10 cellular contexts compared by ENCODE assay signal in the genomic region with DNA sequence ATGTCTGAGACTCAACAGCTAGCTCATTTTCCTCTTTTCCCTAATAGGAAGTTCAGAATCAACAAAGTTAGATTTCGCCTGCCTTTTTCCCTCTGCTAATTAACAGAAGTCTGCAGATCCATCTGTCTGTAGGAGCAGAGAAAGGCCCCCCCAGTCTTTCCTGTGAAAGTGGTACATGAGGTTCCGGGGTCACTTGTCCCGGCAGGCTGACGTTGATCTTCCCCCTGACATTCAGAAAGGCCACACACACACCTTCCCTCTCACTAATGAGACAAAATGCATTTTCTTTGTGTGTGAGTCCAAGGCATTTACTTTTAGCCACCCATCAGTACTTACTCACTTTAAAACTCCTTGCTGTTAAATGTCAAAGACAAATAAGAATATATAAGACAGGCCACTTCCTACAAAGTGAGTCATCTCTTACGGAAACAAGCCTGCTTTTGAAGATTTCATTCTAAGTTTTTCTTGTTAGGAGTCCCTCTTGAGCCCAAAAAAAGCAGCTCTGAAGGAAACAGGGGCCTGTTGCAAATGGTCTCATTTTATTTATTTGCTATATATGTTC.
DNase-seq lines count a peak whose midpoint lies in the region; ATAC-seq and TF ChIP-seq lines count a peak whose summit lies in the region.
"Had no signal": no experiment of that assay in that cellular context is flagged by ENCODE, and none has a peak within 500 bp of the region (broad histone marks: within the 10 kb centered on the region; RNA-seq: fewer than 3 reads in every experiment).

No MANE protein-coding gene starts in this region.

- H3K4me3 Mint-ChIP-seq in activated CD8-positive, alpha-beta T cell treated with anti-CD3 and anti-CD28 coated beads for 36 hours: peak overlapping the region; percentile 61
- peak overlapping the region; percentile 74 for H3K4me3 Mint-ChIP-seq in stimulated activated naive CD8-positive, alpha-beta T cell treated with anti-CD3 and anti-CD28 coated beads, Interleukin-15, Interleukin-2, amounts not matched to agents 100 ng/mL and 50 ng/mL, for 24 hours

- peak overlapping the region; percentile 97 for H3K27ac Mint-ChIP-seq in activated CD8-positive, alpha-beta T cell treated with anti-CD3 and anti-CD28 coated beads for 36 hours
- peak overlapping the region; percentile 96 for H3K27ac Mint-ChIP-seq in stimulated activated naive CD8-positive, alpha-beta T cell treated with anti-CD3 and anti-CD28 coated beads, Interleukin-15, Interleukin-2, amounts not matched to agents 100 ng/mL and 50 ng/mL, for 24 hours

- DNase-seq in activated T-cell treated with anti-CD3 and anti-CD28 coated beads for 24 hours (ENCODE audit: low read depth): peak; percentile 7
- DNase-seq in activated T-cell treated with anti-CD3 and anti-CD28 coated beads, Interleukin-2, amount 50 U/mL, for 1 hour: no peak
- DNase-seq in activated CD8-positive, alpha-beta T cell treated with anti-CD3 and anti-CD28 coated beads for 36 hours: peak; percentile 68
- peak; percentile 74 for DNase-seq in fibroblast of peridontal ligament (ENCODE audit: extremely low read depth)
- DNase-seq in NCI-H1105 treated with DMSO at 0.1 percent for 48 hours (lab: John Stamatoyannopoulos, UW): no peak
- DNase-seq in COR-L47 (lab: John Stamatoyannopoulos, UW): no peak
- DNase-seq in NCI-H2029 (lab: John Stamatoyannopoulos, UW): no peak
- DNase-seq: adrenal gland had no signal

- CTCF ChIA-PET in activated CD8-positive, alpha-beta T cell treated with anti-CD3 and anti-CD28 coated beads for 36 hours (lab: Charles Lee): interaction anchor here (1.0 kb wide), 1 partner anchor 17 kb away, joined by 3 read pairs; no protein-coding TSS in a partner anchor

- no peak for TF ChIP-seq CTCF in activated CD8-positive, alpha-beta T cell treated with anti-CD3 and anti-CD28 coated beads for 36 hours (IDR thresholded peaks at IDR 0.05)

- H3K27me3 Mint-ChIP-seq in activated CD8-positive, alpha-beta T cell treated with anti-CD3 and anti-CD28 coated beads for 36 hours: no peaks in the 10 kb centered on the region
- no peaks in the 10 kb centered on the region for H3K27me3 Mint-ChIP-seq in stimulated activated naive CD8-positive, alpha-beta T cell treated with anti-CD3 and anti-CD28 coated beads, Interleukin-15, Interleukin-2, amounts not matched to agents 100 ng/mL and 50 ng/mL, for 24 hours

- peak; percentile 95 for ATAC-seq in activated CD8-positive, alpha-beta T cell treated with anti-CD3 and anti-CD28 coated beads for 36 hours
- ATAC-seq: Panc1 had no signal

- H3K9me3 Mint-ChIP-seq in activated CD8-positive, alpha-beta T cell treated with anti-CD3 and anti-CD28 coated beads for 36 hours: no peaks in the 10 kb centered on the region
- H3K9me3 Mint-ChIP-seq in stimulated activated naive CD8-positive, alpha-beta T cell treated with anti-CD3 and anti-CD28 coated beads, Interleukin-15, Interleukin-2, amounts not matched to agents 100 ng/mL and 50 ng/mL, for 24 hours: no peaks in the 10 kb centered on the region

- POLR2A ChIA-PET in activated CD8-positive, alpha-beta T cell treated with anti-CD3 and anti-CD28 coated beads for 36 hours (lab: Charles Lee): interaction anchor here (1.1 kb wide), 1 partner anchor 282 kb away, joined by 3 read pairs; no protein-coding TSS in a partner anchor

- peaks cover 39% of the 10 kb centered on the region for H3K4me1 Mint-ChIP-seq in activated CD8-positive, alpha-beta T cell treated with anti-CD3 and anti-CD28 coated beads for 36 hours (ENCODE audit: low read depth)
- H3K4me1 Mint-ChIP-seq in stimulated activated naive CD8-positive, alpha-beta T cell treated with anti-CD3 and anti-CD28 coated beads, Interleukin-15, Interleukin-2, amounts not matched to agents 100 ng/mL and 50 ng/mL, for 24 hours (ENCODE audit: low read depth): peaks cover 51% of the 10 kb centered on the region

- H3K36me3 Mint-ChIP-seq in activated CD8-positive, alpha-beta T cell treated with anti-CD3 and anti-CD28 coated beads for 36 hours (ENCODE audit: low read depth): no peaks in the 10 kb centered on the region
- H3K36me3 Mint-ChIP-seq in stimulated activated naive CD8-positive, alpha-beta T cell treated with anti-CD3 and anti-CD28 coated beads, Interleukin-15, Interleukin-2, amounts not matched to agents 100 ng/mL and 50 ng/mL, for 24 hours (ENCODE audit: low read depth): no peaks in the 10 kb centered on the region

- intact Hi-C loops in activated CD8-positive, alpha-beta T cell treated with anti-CD3 and anti-CD28 coated beads for 36 hours (cut with micrococcal nuclease): no loop called here

Comparison
In these comparisons a context has a peak if more than half of its experiments do, and no peak if none do; other contexts are left out.
1. DNase-seq: peak in activated T-cell treated with anti-CD3 and anti-CD28 coated beads for 24 hours (single experiment), activated CD8-positive, alpha-beta T cell treated with anti-CD3 and anti-CD28 coated beads for 36 hours (single experiment) and fibroblast of peridontal ligament (single experiment); none in activated T-cell treated with anti-CD3 and anti-CD28 coated beads, Interleukin-2, amount 50 U/mL, for 1 hour (single experiment), NCI-H1105 treated with DMSO at 0.1 percent for 48 hours (single experiment), COR-L47 (single experiment) and NCI-H2029 (single experiment).